Comparison of ENCODE assay signal across 1 cellular context in genomic region chr12:131432532-131433260, GRCh38.
A peak's percentile ranks its signal among the peaks of the same experiment; 100 is the strongest.
TF ChIP-seq lines count a peak whose summit lies in the region.

No MANE protein-coding gene starts in this region.

TF ChIP-seq in GM12878, 131 proteins besides CTCF, POLR2A, EP300 and RAD21 (continued from another document and continues in another):
- TF ChIP-seq CUX1 (IDR thresholded peaks at IDR 0.05; ENCODE audit: insufficient replicate concordance, low read depth, low read length): no peak
- TF ChIP-seq ZNF207 (IDR thresholded peaks at IDR 0.05; ENCODE audit: borderline replicate concordance): no peak
- no peak for TF ChIP-seq SRF (IDR thresholded peaks at IDR 0.05; ENCODE audit: low read depth in 2 of 2, low read length in 2 of 2)
- no peak for TF ChIP-seq SMAD5 (IDR thresholded peaks at IDR 0.05; ENCODE audit: low read depth)
- no peak for TF ChIP-seq CHD2 (IDR thresholded peaks at IDR 0.05; ENCODE audit: borderline replicate concordance, low read depth, low read length)
- no peak for TF ChIP-seq CHD4 (IDR thresholded peaks at IDR 0.05)
- TF ChIP-seq ELK1 (IDR thresholded peaks at IDR 0.05; ENCODE audit: low read depth, low read length): no peak
- TF ChIP-seq NR2F1 (conservative IDR thresholded peaks at IDR 0.05): no peak
- TF ChIP-seq SIN3A (IDR thresholded peaks at IDR 0.05; ENCODE audit: low read depth, low read length): no peak
- TF ChIP-seq HDGF (IDR thresholded peaks at IDR 0.05): peak; percentile 73; the same call in 1 of the 2 replicates
- 0 out of 2 replicates have a peak, but pooled peaks have one; percentile 18 for TF ChIP-seq DPF2 (IDR thresholded peaks at IDR 0.05)
- TF ChIP-seq NFIC (IDR thresholded peaks at IDR 0.05; ENCODE audit: low read depth, low read length): no peak
- TF ChIP-seq TCF12 (IDR thresholded peaks at IDR 0.05; ENCODE audit: low read depth, low read length): peak; percentile 64; the same call in 1 of the 2 replicates
- no peak for TF ChIP-seq ATF7 (IDR thresholded peaks at IDR 0.05; ENCODE audit: low read depth)
- peak; percentile 73 for TF ChIP-seq RELB (IDR thresholded peaks at IDR 0.05; ENCODE audit: low read depth)
- TF ChIP-seq, protein P1, sequence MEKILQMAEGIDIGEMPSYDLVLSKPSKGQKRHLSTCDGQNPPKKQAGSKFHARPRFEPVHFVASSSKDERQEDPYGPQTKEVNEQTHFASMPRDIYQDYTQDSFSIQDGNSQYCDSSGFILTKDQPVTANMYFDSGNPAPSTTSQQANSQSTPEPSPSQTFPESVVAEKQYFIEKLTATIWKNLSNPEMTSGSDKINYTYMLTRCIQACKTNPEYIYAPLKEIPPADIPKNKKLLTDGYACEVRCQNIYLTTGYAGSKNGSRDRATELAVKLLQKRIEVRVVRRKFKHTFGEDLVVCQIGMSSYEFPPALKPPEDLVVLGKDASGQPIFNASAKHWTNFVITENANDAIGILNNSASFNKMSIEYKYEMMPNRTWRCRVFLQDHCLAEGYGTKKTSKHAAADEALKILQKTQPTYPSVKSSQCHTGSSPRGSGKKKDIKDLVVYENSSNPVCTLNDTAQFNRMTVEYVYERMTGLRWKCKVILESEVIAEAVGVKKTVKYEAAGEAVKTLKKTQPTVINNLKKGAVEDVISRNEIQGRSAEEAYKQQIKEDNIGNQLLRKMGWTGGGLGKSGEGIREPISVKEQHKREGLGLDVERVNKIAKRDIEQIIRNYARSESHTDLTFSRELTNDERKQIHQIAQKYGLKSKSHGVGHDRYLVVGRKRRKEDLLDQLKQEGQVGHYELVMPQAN (conservative IDR thresholded peaks at IDR 0.05): no peak
- no peak for TF ChIP-seq TARDBP (IDR thresholded peaks at IDR 0.05; ENCODE audit: borderline replicate concordance)
- no peak for TF ChIP-seq SUZ12 (IDR thresholded peaks at IDR 0.05; ENCODE audit: unreplicated experiment)
- peak; percentile 72 for TF ChIP-seq IKZF1 (conservative IDR thresholded peaks at IDR 0.05)
- TF ChIP-seq TBL1XR1 (IDR thresholded peaks at IDR 0.05; ENCODE audit: low read depth, low read length): no peak
- TF ChIP-seq ZSCAN29 (IDR thresholded peaks at IDR 0.05): no peak
- TF ChIP-seq HDAC6 (IDR thresholded peaks at IDR 0.05; ENCODE audit: unreplicated experiment): no peak
- no peak for TF ChIP-seq YY1 (IDR thresholded peaks at IDR 0.05; ENCODE audit: low read depth, low read length)
- no peak for TF ChIP-seq HDAC2 (IDR thresholded peaks at IDR 0.05)
- TF ChIP-seq CREB1 (IDR thresholded peaks at IDR 0.05; ENCODE audit: low read depth): no peak
- TF ChIP-seq REST (IDR thresholded peaks at IDR 0.05; ENCODE audit: low read depth, low read length): no peak
- TF ChIP-seq ASH2L (IDR thresholded peaks at IDR 0.05; ENCODE audit: borderline replicate concordance, low read depth): no peak
- no peak for TF ChIP-seq STAT3 (IDR thresholded peaks at IDR 0.05; ENCODE audit: low read depth, low read length)
- no peak for TF ChIP-seq MEF2A (IDR thresholded peaks at IDR 0.05; ENCODE audit: insufficient read depth, low read depth, low read length)
- peak; percentile 67 for TF ChIP-seq MEF2B (IDR thresholded peaks at IDR 0.05; ENCODE audit: partially characterized antibody, poor library complexity, severe bottlenecking)
- TF ChIP-seq, protein P2, sequence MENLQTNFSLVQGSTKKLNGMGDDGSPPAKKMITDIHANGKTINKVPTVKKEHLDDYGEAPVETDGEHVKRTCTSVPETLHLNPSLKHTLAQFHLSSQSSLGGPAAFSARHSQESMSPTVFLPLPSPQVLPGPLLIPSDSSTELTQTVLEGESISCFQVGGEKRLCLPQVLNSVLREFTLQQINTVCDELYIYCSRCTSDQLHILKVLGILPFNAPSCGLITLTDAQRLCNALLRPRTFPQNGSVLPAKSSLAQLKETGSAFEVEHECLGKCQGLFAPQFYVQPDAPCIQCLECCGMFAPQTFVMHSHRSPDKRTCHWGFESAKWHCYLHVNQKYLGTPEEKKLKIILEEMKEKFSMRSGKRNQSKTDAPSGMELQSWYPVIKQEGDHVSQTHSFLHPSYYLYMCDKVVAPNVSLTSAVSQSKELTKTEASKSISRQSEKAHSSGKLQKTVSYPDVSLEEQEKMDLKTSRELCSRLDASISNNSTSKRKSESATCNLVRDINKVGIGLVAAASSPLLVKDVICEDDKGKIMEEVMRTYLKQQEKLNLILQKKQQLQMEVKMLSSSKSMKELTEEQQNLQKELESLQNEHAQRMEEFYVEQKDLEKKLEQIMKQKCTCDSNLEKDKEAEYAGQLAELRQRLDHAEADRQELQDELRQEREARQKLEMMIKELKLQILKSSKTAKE (IDR thresholded peaks at IDR 0.05; ENCODE audit: low read depth, poor library complexity, severe bottlenecking): peak; percentile 31
- TF ChIP-seq HSF1 (IDR thresholded peaks at IDR 0.05; ENCODE audit: low read depth, low read length): no peak
- no peak for TF ChIP-seq JUNB (IDR thresholded peaks at IDR 0.05)
- TF ChIP-seq SUPT20H (IDR thresholded peaks at IDR 0.05; ENCODE audit: borderline replicate concordance, control insufficient read depth, low read depth, low read length): no peak
- TF ChIP-seq PAX8 (IDR thresholded peaks at IDR 0.05): no peak
- TF ChIP-seq, protein P3, sequence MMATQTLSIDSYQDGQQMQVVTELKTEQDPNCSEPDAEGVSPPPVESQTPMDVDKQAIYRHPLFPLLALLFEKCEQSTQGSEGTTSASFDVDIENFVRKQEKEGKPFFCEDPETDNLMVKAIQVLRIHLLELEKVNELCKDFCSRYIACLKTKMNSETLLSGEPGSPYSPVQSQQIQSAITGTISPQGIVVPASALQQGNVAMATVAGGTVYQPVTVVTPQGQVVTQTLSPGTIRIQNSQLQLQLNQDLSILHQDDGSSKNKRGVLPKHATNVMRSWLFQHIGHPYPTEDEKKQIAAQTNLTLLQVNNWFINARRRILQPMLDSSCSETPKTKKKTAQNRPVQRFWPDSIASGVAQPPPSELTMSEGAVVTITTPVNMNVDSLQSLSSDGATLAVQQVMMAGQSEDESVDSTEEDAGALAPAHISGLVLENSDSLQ (IDR thresholded peaks at IDR 0.05): peak; percentile 38
- TF ChIP-seq CREM (IDR thresholded peaks at IDR 0.05; ENCODE audit: low read depth): no peak
- TF ChIP-seq NR2C2 (IDR thresholded peaks at IDR 0.05; ENCODE audit: borderline replicate concordance, control insufficient read depth, insufficient read length, low read depth): no peak
- no peak for TF ChIP-seq WRNIP1 (IDR thresholded peaks at IDR 0.05; ENCODE audit: borderline replicate concordance, low read depth, low read length)
- no peak for TF ChIP-seq BRCA1 (IDR thresholded peaks at IDR 0.05; ENCODE audit: low read depth, low read length)
- TF ChIP-seq ESRRA (IDR thresholded peaks at IDR 0.05; ENCODE audit: low read length): no peak
- TF ChIP-seq ZBED1 (IDR thresholded peaks at IDR 0.05; ENCODE audit: borderline replicate concordance): no peak
- TF ChIP-seq, protein P4, sequence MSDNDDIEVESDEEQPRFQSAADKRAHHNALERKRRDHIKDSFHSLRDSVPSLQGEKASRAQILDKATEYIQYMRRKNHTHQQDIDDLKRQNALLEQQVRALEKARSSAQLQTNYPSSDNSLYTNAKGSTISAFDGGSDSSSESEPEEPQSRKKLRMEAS (IDR thresholded peaks at IDR 0.05; ENCODE audit: low read depth, low read length): no peak
- TF ChIP-seq GATAD2B (conservative IDR thresholded peaks at IDR 0.05; ENCODE audit: low read depth): no peak
- no peak for TF ChIP-seq BHLHE40 (IDR thresholded peaks at IDR 0.05; ENCODE audit: borderline replicate concordance in 1 of 2, low read depth in 2 of 2, low read length in 1 of 2)
- no peak for TF ChIP-seq MYC (IDR thresholded peaks at IDR 0.05; ENCODE audit: insufficient read depth, insufficient read length, insufficient replicate concordance, low read length, severe bottlenecking)
- no peak for TF ChIP-seq RAD51 (IDR thresholded peaks at IDR 0.05)
- no peak for TF ChIP-seq POLR2AphosphoS2 (IDR thresholded peaks at IDR 0.05; ENCODE audit: low read depth, low read length)
- no peak for TF ChIP-seq ZNF384 (IDR thresholded peaks at IDR 0.05; ENCODE audit: borderline replicate concordance, low read depth, low read length)
